Comparison of ENCODE assay signal across 1 cellular context in the genomic region with DNA sequence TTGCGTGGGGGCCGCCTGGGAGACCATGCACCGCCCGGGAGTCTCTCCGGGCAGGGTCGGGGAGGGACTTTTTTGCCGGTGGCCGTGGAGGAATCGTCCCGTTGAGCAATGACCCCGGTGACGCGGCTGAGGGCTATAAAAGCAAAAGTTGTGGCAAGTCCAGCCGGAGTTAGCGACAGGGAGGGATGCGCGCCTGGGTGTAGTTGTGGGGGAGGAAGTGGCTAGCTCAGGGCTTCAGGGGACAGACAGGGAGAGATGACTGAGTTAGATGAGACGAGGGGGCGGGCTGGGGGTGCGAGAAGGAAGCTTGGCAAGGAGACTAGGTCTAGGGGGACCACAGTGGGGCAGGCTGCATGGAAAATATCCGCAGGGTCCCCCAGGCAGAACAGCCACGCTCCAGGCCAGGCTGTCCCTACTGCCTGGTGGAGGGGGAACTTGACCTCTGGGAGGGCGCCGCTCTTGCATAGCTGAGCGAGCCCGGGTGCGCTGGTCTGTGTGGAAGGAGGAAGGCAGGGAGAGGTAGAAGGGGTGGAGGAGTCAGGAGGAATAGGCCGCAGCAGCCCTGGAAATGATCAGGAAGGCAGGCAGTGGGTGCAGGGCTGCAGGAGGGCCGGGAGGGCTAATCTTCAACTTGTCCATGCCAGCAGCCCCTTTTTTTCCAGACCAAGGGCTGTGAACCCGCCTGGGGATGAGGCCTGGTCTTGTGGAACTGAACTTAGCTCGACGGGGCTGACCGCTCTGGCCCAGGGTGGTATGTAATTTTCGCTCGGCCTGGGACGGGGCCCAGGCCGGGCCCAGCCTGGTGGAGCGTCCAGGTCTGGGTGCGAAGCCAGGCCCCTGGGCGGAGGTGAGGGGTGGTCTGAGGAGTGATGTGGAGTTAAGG.
TF ChIP-seq lines count a peak whose summit lies in the region.

Gene NEAT1 (plus strand): TSS at position 166 of the 883 bp plus-strand sequence.

TF ChIP-seq in HepG2, 621 proteins besides CTCF, POLR2A, EP300 and RAD21 (continued from another document and continues in another):
- TF ChIP-seq, protein P1, sequence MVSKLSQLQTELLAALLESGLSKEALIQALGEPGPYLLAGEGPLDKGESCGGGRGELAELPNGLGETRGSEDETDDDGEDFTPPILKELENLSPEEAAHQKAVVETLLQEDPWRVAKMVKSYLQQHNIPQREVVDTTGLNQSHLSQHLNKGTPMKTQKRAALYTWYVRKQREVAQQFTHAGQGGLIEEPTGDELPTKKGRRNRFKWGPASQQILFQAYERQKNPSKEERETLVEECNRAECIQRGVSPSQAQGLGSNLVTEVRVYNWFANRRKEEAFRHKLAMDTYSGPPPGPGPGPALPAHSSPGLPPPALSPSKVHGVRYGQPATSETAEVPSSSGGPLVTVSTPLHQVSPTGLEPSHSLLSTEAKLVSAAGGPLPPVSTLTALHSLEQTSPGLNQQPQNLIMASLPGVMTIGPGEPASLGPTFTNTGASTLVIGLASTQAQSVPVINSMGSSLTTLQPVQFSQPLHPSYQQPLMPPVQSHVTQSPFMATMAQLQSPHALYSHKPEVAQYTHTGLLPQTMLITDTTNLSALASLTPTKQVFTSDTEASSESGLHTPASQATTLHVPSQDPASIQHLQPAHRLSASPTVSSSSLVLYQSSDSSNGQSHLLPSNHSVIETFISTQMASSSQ (IDR thresholded peaks at IDR 0.05; ENCODE audit: low read depth): peak; percentile 41; the same call in 1 of the 2 replicates
- TF ChIP-seq, protein P1 (CRISPR knock-in tag; IDR thresholded peaks at IDR 0.05; ENCODE audit: borderline replicate concordance): peak; percentile 25; the same call in 1 of the 2 replicates
- no peak for TF ChIP-seq JDP2 (CRISPR knock-in tag; IDR thresholded peaks at IDR 0.05; ENCODE audit: borderline replicate concordance)
- TF ChIP-seq HES4 (CRISPR knock-in tag; IDR thresholded peaks at IDR 0.05; ENCODE audit: borderline replicate concordance): peak; percentile 70; the same call in 1 of the 2 replicates
- peak; percentile 85 for TF ChIP-seq U2AF1 (optimal IDR thresholded peaks at IDR 0.05; ENCODE audit: low read depth, low read length)
- no peak for TF ChIP-seq SNRNP70 (IDR thresholded peaks at IDR 0.05; ENCODE audit: low read depth, low read length)
- no peak for TF ChIP-seq NRL (CRISPR knock-in tag; IDR thresholded peaks at IDR 0.05; ENCODE audit: borderline replicate concordance)
- TF ChIP-seq, protein P2, sequence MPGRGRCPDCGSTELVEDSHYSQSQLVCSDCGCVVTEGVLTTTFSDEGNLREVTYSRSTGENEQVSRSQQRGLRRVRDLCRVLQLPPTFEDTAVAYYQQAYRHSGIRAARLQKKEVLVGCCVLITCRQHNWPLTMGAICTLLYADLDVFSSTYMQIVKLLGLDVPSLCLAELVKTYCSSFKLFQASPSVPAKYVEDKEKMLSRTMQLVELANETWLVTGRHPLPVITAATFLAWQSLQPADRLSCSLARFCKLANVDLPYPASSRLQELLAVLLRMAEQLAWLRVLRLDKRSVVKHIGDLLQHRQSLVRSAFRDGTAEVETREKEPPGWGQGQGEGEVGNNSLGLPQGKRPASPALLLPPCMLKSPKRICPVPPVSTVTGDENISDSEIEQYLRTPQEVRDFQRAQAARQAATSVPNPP (CRISPR knock-in tag; IDR thresholded peaks at IDR 0.05): no peak
- peak; percentile 96 for TF ChIP-seq ZNF615 (CRISPR knock-in tag; IDR thresholded peaks at IDR 0.05; ENCODE audit: borderline replicate concordance)
- TF ChIP-seq HNRNPUL1 (IDR thresholded peaks at IDR 0.05; ENCODE audit: low read depth, low read length): no peak
- peak; percentile 90; the same call in 1 of the 2 replicates for TF ChIP-seq ZNF232 (CRISPR knock-in tag; IDR thresholded peaks at IDR 0.05; ENCODE audit: borderline replicate concordance)
- no peak for TF ChIP-seq ZNF33A (CRISPR knock-in tag; IDR thresholded peaks at IDR 0.05; ENCODE audit: borderline replicate concordance)
- TF ChIP-seq ZNF816 (CRISPR knock-in tag; IDR thresholded peaks at IDR 0.05; ENCODE audit: borderline replicate concordance): no peak
- no peak for TF ChIP-seq ZNF850 (CRISPR knock-in tag; conservative IDR thresholded peaks at IDR 0.05)
- peak; percentile 95 for TF ChIP-seq MAZ (IDR thresholded peaks at IDR 0.05; ENCODE audit: borderline replicate concordance, low read depth, low read length)
- TF ChIP-seq MAZ (CRISPR knock-in tag; IDR thresholded peaks at IDR 0.05; ENCODE audit: low read depth): peak; percentile 86
- TF ChIP-seq SIX4 (CRISPR knock-in tag; IDR thresholded peaks at IDR 0.05): peak; percentile 65; the same call in 1 of the 2 replicates
- TF ChIP-seq THAP8 (CRISPR knock-in tag; IDR thresholded peaks at IDR 0.05; ENCODE audit: borderline replicate concordance): no peak
- TF ChIP-seq TAF1 (CRISPR knock-in tag; IDR thresholded peaks at IDR 0.05): peak; percentile 90
- TF ChIP-seq MXD3 (CRISPR knock-in tag; IDR thresholded peaks at IDR 0.05): no peak
- 0 out of 2 replicates have a peak, but pooled peaks have one; percentile 19 for TF ChIP-seq CENPT (CRISPR knock-in tag; IDR thresholded peaks at IDR 0.05; ENCODE audit: low read depth)
- TF ChIP-seq ZBTB7B (CRISPR knock-in tag; IDR thresholded peaks at IDR 0.05): peak; percentile 86
- TF ChIP-seq CBFB (CRISPR knock-in tag; IDR thresholded peaks at IDR 0.05): peak; percentile 78
- no peak for TF ChIP-seq REXO4 (CRISPR knock-in tag; IDR thresholded peaks at IDR 0.05; ENCODE audit: borderline replicate concordance)
- no peak for TF ChIP-seq ZMAT5 (CRISPR knock-in tag; IDR thresholded peaks at IDR 0.05; ENCODE audit: borderline replicate concordance, low read depth)
- TF ChIP-seq ZFP82 (CRISPR knock-in tag; IDR thresholded peaks at IDR 0.05; ENCODE audit: borderline replicate concordance): 0 out of 2 replicates have a peak, but pooled peaks have one; percentile 23
- TF ChIP-seq LBX2 (CRISPR knock-in tag; IDR thresholded peaks at IDR 0.05; ENCODE audit: borderline replicate concordance): no peak; the same call in 1 of the 2 replicates
- no peak for TF ChIP-seq SP140L (CRISPR knock-in tag; IDR thresholded peaks at IDR 0.05; ENCODE audit: borderline replicate concordance)
- TF ChIP-seq MTF1 (CRISPR knock-in tag; IDR thresholded peaks at IDR 0.05): peak; percentile 57; the same call in 1 of the 2 replicates
- no peak for TF ChIP-seq ZNF569 (CRISPR knock-in tag; IDR thresholded peaks at IDR 0.05; ENCODE audit: borderline replicate concordance)
- TF ChIP-seq ZNF674 (CRISPR knock-in tag; IDR thresholded peaks at IDR 0.05; ENCODE audit: low read depth): no peak
- TF ChIP-seq ZNF781 (CRISPR knock-in tag; IDR thresholded peaks at IDR 0.05; ENCODE audit: borderline replicate concordance, not compliant biosample characterization): no peak
- peak; percentile 87 for TF ChIP-seq DMAP1 (CRISPR knock-in tag; IDR thresholded peaks at IDR 0.05)
- no peak for TF ChIP-seq ZNF451 (CRISPR knock-in tag; IDR thresholded peaks at IDR 0.05)
- peak; percentile 77 for TF ChIP-seq YY1 (IDR thresholded peaks at IDR 0.05; ENCODE audit: insufficient read depth, insufficient replicate concordance, low read depth, low read length)
- no peak for TF ChIP-seq MEF2D (CRISPR knock-in tag; IDR thresholded peaks at IDR 0.05)
- TF ChIP-seq ARHGAP35 (CRISPR knock-in tag; IDR thresholded peaks at IDR 0.05; ENCODE audit: borderline replicate concordance): no peak
- TF ChIP-seq TARDBP (CRISPR knock-in tag; IDR thresholded peaks at IDR 0.05): no peak
- peak; percentile 86 for TF ChIP-seq SOX13 (IDR thresholded peaks at IDR 0.05)
- TF ChIP-seq SOX13 (CRISPR knock-in tag; conservative IDR thresholded peaks at IDR 0.05 in 1 of 2, IDR thresholded peaks at IDR 0.05 in 1 of 2): peak in 1 of 2 experiments; percentile 100; a peak in 2 of 4 replicates
- TF ChIP-seq, protein P3, sequence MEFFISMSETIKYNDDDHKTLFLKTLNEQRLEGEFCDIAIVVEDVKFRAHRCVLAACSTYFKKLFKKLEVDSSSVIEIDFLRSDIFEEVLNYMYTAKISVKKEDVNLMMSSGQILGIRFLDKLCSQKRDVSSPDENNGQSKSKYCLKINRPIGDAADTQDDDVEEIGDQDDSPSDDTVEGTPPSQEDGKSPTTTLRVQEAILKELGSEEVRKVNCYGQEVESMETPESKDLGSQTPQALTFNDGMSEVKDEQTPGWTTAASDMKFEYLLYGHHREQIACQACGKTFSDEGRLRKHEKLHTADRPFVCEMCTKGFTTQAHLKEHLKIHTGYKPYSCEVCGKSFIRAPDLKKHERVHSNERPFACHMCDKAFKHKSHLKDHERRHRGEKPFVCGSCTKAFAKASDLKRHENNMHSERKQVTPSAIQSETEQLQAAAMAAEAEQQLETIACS (CRISPR knock-in tag; IDR thresholded peaks at IDR 0.05): peak; percentile 57; the same call in 1 of the 2 replicates
- TF ChIP-seq ZNF20 (CRISPR knock-in tag; IDR thresholded peaks at IDR 0.05): no peak; the same call in 1 of the 2 replicates
- no peak for TF ChIP-seq KDM1A (CRISPR knock-in tag; IDR thresholded peaks at IDR 0.05)
- TF ChIP-seq POGZ (CRISPR knock-in tag; IDR thresholded peaks at IDR 0.05): no peak; the same call in 1 of the 2 replicates
- 0 out of 2 replicates have a peak, but pooled peaks have one; percentile 36 for TF ChIP-seq DMTF1 (CRISPR knock-in tag; IDR thresholded peaks at IDR 0.05)
- peak; percentile 61; the same call in 1 of the 2 replicates for TF ChIP-seq IRX3 (CRISPR knock-in tag; IDR thresholded peaks at IDR 0.05; ENCODE audit: borderline replicate concordance, low read depth)
- peak; percentile 89 for TF ChIP-seq XRCC5 (optimal IDR thresholded peaks at IDR 0.05; ENCODE audit: low read length)
- TF ChIP-seq TOPORS (CRISPR knock-in tag; IDR thresholded peaks at IDR 0.05): 0 out of 2 replicates have a peak, but pooled peaks have one; percentile 6
- no peak for TF ChIP-seq NFRKB (IDR thresholded peaks at IDR 0.05)
- peak; percentile 93 for TF ChIP-seq HNRNPK (IDR thresholded peaks at IDR 0.05; ENCODE audit: low read depth, low read length, poor library complexity, severe bottlenecking)
- TF ChIP-seq RBAK (CRISPR knock-in tag; IDR thresholded peaks at IDR 0.05): no peak
- peak; percentile 95 for TF ChIP-seq HDAC6 (IDR thresholded peaks at IDR 0.05; ENCODE audit: low read depth, low read length)
- no peak for TF ChIP-seq ZNF10 (CRISPR knock-in tag; IDR thresholded peaks at IDR 0.05; ENCODE audit: borderline replicate concordance, low read depth)
- TF ChIP-seq ZNF703 (CRISPR knock-in tag; IDR thresholded peaks at IDR 0.05; ENCODE audit: borderline replicate concordance): peak; percentile 53
- no peak for TF ChIP-seq PLRG1 (conservative IDR thresholded peaks at IDR 0.05)
- no peak for TF ChIP-seq ZNF33B (CRISPR knock-in tag; IDR thresholded peaks at IDR 0.05)
- no peak for TF ChIP-seq KAT2B (IDR thresholded peaks at IDR 0.05; ENCODE audit: borderline replicate concordance, low read depth, low read length)
- no peak; the same call in 1 of the 2 replicates for TF ChIP-seq ZNF564 (CRISPR knock-in tag; IDR thresholded peaks at IDR 0.05)
- TF ChIP-seq TBX2 (CRISPR knock-in tag; IDR thresholded peaks at IDR 0.05; ENCODE audit: borderline replicate concordance): peak; percentile 18
- TF ChIP-seq MIER3 (CRISPR knock-in tag; IDR thresholded peaks at IDR 0.05; ENCODE audit: borderline replicate concordance): peak; percentile 33; the same call in 1 of the 2 replicates
- TF ChIP-seq MBNL3 (CRISPR knock-in tag; conservative IDR thresholded peaks at IDR 0.05): no peak
